28 cellular contexts compared by ENCODE assay signal in the genomic region with DNA sequence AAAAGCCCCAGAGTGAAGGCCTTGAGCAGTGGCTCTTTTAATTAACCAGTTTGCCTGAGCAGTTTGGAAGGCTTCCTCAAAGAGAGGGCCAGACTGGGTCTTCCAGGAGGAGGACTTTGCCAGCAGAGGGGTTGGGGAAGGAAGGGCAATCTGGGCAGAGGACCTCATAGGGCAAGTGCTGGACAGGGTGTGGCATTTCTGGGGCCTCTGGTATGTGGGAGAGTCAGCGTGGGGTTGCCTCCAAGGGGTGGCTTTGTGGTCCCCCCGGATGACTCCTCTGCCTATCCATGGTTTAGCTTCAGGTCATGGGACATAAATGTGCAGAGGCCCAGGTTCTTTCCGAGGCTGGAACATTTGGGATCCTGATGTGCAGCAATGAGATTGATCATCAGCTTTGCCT. TPM values are rescaled to one million over a fixed set of nuclear protein-coding genes. Genes with fewer than 3 reads are reported as not detected.
"Had no signal": no experiment of that assay in that cellular context is flagged by ENCODE, and none has a peak within 500 bp of the region (broad histone marks: within the 10 kb centered on the region; RNA-seq: fewer than 3 reads in every experiment).

No MANE protein-coding gene starts in this region.

- ATAC-seq: activated CD4-positive, CD25-positive, alpha-beta regulatory T cell treated with anti-CD3 and anti-CD28 coated beads, Interleukin-2, amount 50 U/mL, for 24 hours; esophagus mucosa; foreskin keratinocyte; heart left ventricle; naive thymus-derived CD8-positive, alpha-beta T cell; right lobe of liver; stimulated activated memory B cell treated with anti-CD40 and anti-IgM and Interleukin-4, amounts not matched to agents 10 μg/mL and 1 μg/mL and 100 μg/mL, for 72 hours; stimulated activated naive CD8-positive, alpha-beta T cell treated with anti-CD3 and anti-CD28 coated beads, Interleukin-15, amount 100 ng/mL, for 72 hours; T-helper 17 cell had no signal

- H3K4me3 ChIP-seq: ascending aorta, heart left ventricle, right lobe of liver, skin epidermis, tibial artery had no signal

- H3K27ac Mint-ChIP-seq: activated naive CD4-positive, alpha-beta T cell treated with anti-CD3 and anti-CD28 coated beads for 36 hours; activated naive CD8-positive, alpha-beta T cell treated with anti-CD3 and anti-CD28 coated beads, Interleukin-2, amount 10 ng/mL, durations not matched to agents 7 days and 5 days; activated T-helper 1 cell treated with anti-CD3 and anti-CD28 coated beads, Interleukin-12 subunit alpha, Interleukin-12 subunit beta, Interleukin-2, Interleukin-4 antibody, amounts not matched to agents 30 ng/mL and 10 ng/mL and 1 ng/mL, durations not matched to agents 14 hours and 24 hours and 36 hours; memory B cell; naive thymus-derived CD8-positive, alpha-beta T cell; stimulated activated memory B cell treated with anti-CD40 and anti-IgM and Interleukin-4, amounts not matched to agents 10 μg/mL and 1 μg/mL and 100 μg/mL, for 72 hours; T-helper 17 cell had no signal

- H3K36me3 Mint-ChIP-seq: activated naive CD8-positive, alpha-beta T cell treated with anti-CD3 and anti-CD28 coated beads, Interleukin-2, amount 10 ng/mL, durations not matched to agents 7 days and 5 days; memory B cell; naive thymus-derived CD8-positive, alpha-beta T cell; stimulated activated memory B cell treated with anti-CD40 and anti-IgM and Interleukin-4, amounts not matched to agents 10 μg/mL and 1 μg/mL and 100 μg/mL, for 72 hours had no signal

- H3K4me1 Mint-ChIP-seq: activated naive CD8-positive, alpha-beta T cell treated with anti-CD3 and anti-CD28 coated beads, Interleukin-2, amount 10 ng/mL, durations not matched to agents 7 days and 5 days; memory B cell; naive thymus-derived CD8-positive, alpha-beta T cell; stimulated activated memory B cell treated with anti-CD40 and anti-IgM and Interleukin-4, amounts not matched to agents 10 μg/mL and 1 μg/mL and 100 μg/mL, for 72 hours; stimulated activated naive CD8-positive, alpha-beta T cell treated with anti-CD3 and anti-CD28 coated beads, Interleukin-15, amount 100 ng/mL, for 72 hours; T-helper 17 cell had no signal

- H3K4me1 ChIP-seq: ascending aorta, foreskin keratinocyte, right lobe of liver had no signal

- H3K36me3 ChIP-seq: ascending aorta, brain microvascular endothelial cell, heart left ventricle, right lobe of liver, tibial artery, WERI-Rb-1 had no signal

- H3K27me3 ChIP-seq: ascending aorta, brain microvascular endothelial cell, right lobe of liver, tibial artery had no signal

- H3K9me3 ChIP-seq: ascending aorta, heart left ventricle, right lobe of liver, tibial artery had no signal

- H3K27ac ChIP-seq: ascending aorta, brain microvascular endothelial cell, foreskin keratinocyte, heart left ventricle, right lobe of liver, skin epidermis, tibial artery, WERI-Rb-1 had no signal

- H3K9me3 Mint-ChIP-seq: activated naive CD4-positive, alpha-beta T cell treated with anti-CD3 and anti-CD28 coated beads for 36 hours; activated naive CD8-positive, alpha-beta T cell treated with anti-CD3 and anti-CD28 coated beads, Interleukin-2, amount 10 ng/mL, durations not matched to agents 7 days and 5 days; activated T-helper 1 cell treated with anti-CD3 and anti-CD28 coated beads, Interleukin-12 subunit alpha, Interleukin-12 subunit beta, Interleukin-2, Interleukin-4 antibody, amounts not matched to agents 30 ng/mL and 10 ng/mL and 1 ng/mL, durations not matched to agents 14 hours and 24 hours and 36 hours; memory B cell; naive thymus-derived CD8-positive, alpha-beta T cell; stimulated activated memory B cell treated with anti-CD40 and anti-IgM and Interleukin-4, amounts not matched to agents 10 μg/mL and 1 μg/mL and 100 μg/mL, for 72 hours; stimulated activated naive CD8-positive, alpha-beta T cell treated with anti-CD3 and anti-CD28 coated beads, Interleukin-15, amount 100 ng/mL, for 72 hours had no signal

- H3K4me3 Mint-ChIP-seq: activated naive CD4-positive, alpha-beta T cell treated with anti-CD3 and anti-CD28 coated beads for 36 hours; activated naive CD8-positive, alpha-beta T cell treated with anti-CD3 and anti-CD28 coated beads, Interleukin-2, amount 10 ng/mL, durations not matched to agents 7 days and 5 days; activated T-helper 1 cell treated with anti-CD3 and anti-CD28 coated beads, Interleukin-12 subunit alpha, Interleukin-12 subunit beta, Interleukin-2, Interleukin-4 antibody, amounts not matched to agents 30 ng/mL and 10 ng/mL and 1 ng/mL, durations not matched to agents 14 hours and 24 hours and 36 hours; memory B cell; naive thymus-derived CD8-positive, alpha-beta T cell; stimulated activated memory B cell treated with anti-CD40 and anti-IgM and Interleukin-4, amounts not matched to agents 10 μg/mL and 1 μg/mL and 100 μg/mL, for 72 hours; stimulated activated naive CD8-positive, alpha-beta T cell treated with anti-CD3 and anti-CD28 coated beads, Interleukin-15, amount 100 ng/mL, for 72 hours; T-helper 17 cell had no signal

- DNase-seq: activated CD4-positive, alpha-beta T cell treated with anti-CD3 and anti-CD28 coated beads for 48 hours; activated CD4-positive, alpha-beta T cell treated with anti-CD3 and anti-CD28 coated beads, Interleukin-2, amount 50 U/mL, for 48 hours; activated effector memory CD4-positive, alpha-beta T cell treated with anti-CD3 and anti-CD28 coated beads, Interleukin-2, amount 50 U/mL, for 16 hours; activated naive CD4-positive, alpha-beta T cell treated with anti-CD3 and anti-CD28 coated beads for 36 hours; activated naive CD8-positive, alpha-beta T cell treated with anti-CD3 and anti-CD28 coated beads, Interleukin-2, amount 10 ng/mL, durations not matched to agents 7 days and 5 days; activated T-cell treated with anti-CD3 and anti-CD28 coated beads, Interleukin-2, amount 50 U/mL, for 1 hour; brain microvascular endothelial cell; cortex of kidney; foreskin keratinocyte; heart left ventricle; hypothalamus; midbrain; right lobe of liver; stimulated activated CD4-positive, alpha-beta T cell treated with anti-CD3 and anti-CD28 coated beads, Interleukin-12 subunit alpha, Interleukin-12 subunit beta, amount 100 ng/mL, for 4 hours; stimulated activated CD4-positive, alpha-beta T cell treated with anti-CD3 and anti-CD28 coated beads, Interleukin-4, amount 100 ng/mL, for 1 hour; stimulated activated naive CD8-positive, alpha-beta T cell treated with anti-CD3 and anti-CD28 coated beads, Interleukin-15, amount 100 ng/mL, for 72 hours; T-helper 17 cell; T1000; WERI-Rb-1 had no signal

RNA-seq across cellular contexts. Expression of a gene that starts 12.6 kb away (rescaled TPM):
- total RNA-seq: activated naive CD4-positive, alpha-beta T cell treated with anti-CD3 and anti-CD28 coated beads for 36 hours; foreskin keratinocyte; naive thymus-derived CD8-positive, alpha-beta T cell; T-helper 17 cell had no signal
- polyA plus RNA-seq: naive thymus-derived CD8-positive, alpha-beta T cell had no signal
